ENCODE assay signal across 13 cellular contexts in genomic region chr9:137722481-137722880, GRCh38.
DNase-seq lines count a peak whose midpoint lies in the region; ATAC-seq lines count a peak whose summit lies in the region.
"Had no signal": no experiment of that assay in that cellular context is flagged by ENCODE, and none has a peak within 500 bp of the region (broad histone marks: within the 10 kb centered on the region; RNA-seq: fewer than 3 reads in every experiment).

No MANE protein-coding gene starts in this region.

- H3K9me3 Mint-ChIP-seq in activated naive CD4-positive, alpha-beta T cell treated with anti-CD3 and anti-CD28 coated beads, Interleukin-2, amount 50 U/mL, for 24 hours: peaks cover 12% of the 10 kb centered on the region
- H3K9me3 Mint-ChIP-seq in memory B cell: peaks cover 7% of the 10 kb centered on the region
- peaks cover 18% of the 10 kb centered on the region for H3K9me3 Mint-ChIP-seq in stimulated activated naive CD8-positive, alpha-beta T cell treated with anti-CD3 and anti-CD28 coated beads, Interleukin-15, Interleukin-2, amounts not matched to agents 100 ng/mL and 50 ng/mL, for 24 hours

- peak overlapping the region; percentile 31 for H3K4me3 Mint-ChIP-seq in activated naive CD4-positive, alpha-beta T cell treated with anti-CD3 and anti-CD28 coated beads, Interleukin-2, amount 50 U/mL, for 24 hours
- peak overlapping the region; percentile 68 for H3K4me3 Mint-ChIP-seq in memory B cell
- peak overlapping the region; percentile 58 for H3K4me3 Mint-ChIP-seq in stimulated activated naive CD8-positive, alpha-beta T cell treated with anti-CD3 and anti-CD28 coated beads, Interleukin-15, Interleukin-2, amounts not matched to agents 100 ng/mL and 50 ng/mL, for 24 hours

- H3K36me3 Mint-ChIP-seq in activated naive CD4-positive, alpha-beta T cell treated with anti-CD3 and anti-CD28 coated beads, Interleukin-2, amount 50 U/mL, for 24 hours: peaks cover 54% of the 10 kb centered on the region
- peaks cover 47% of the 10 kb centered on the region for H3K36me3 Mint-ChIP-seq in memory B cell
- peaks cover 76% of the 10 kb centered on the region for H3K36me3 Mint-ChIP-seq in stimulated activated naive CD8-positive, alpha-beta T cell treated with anti-CD3 and anti-CD28 coated beads, Interleukin-15, Interleukin-2, amounts not matched to agents 100 ng/mL and 50 ng/mL, for 24 hours (ENCODE audit: low read depth)

- peaks cover 55% of the 10 kb centered on the region for H3K4me1 Mint-ChIP-seq in activated naive CD4-positive, alpha-beta T cell treated with anti-CD3 and anti-CD28 coated beads, Interleukin-2, amount 50 U/mL, for 24 hours
- peaks cover 27% of the 10 kb centered on the region for H3K4me1 Mint-ChIP-seq in memory B cell
- H3K4me1 Mint-ChIP-seq in stimulated activated naive CD8-positive, alpha-beta T cell treated with anti-CD3 and anti-CD28 coated beads, Interleukin-15, Interleukin-2, amounts not matched to agents 100 ng/mL and 50 ng/mL, for 24 hours (ENCODE audit: low read depth): peaks cover 31% of the 10 kb centered on the region

- ATAC-seq in memory B cell (ENCODE audit: low read depth): no peak

- no peaks in the 10 kb centered on the region for H3K27me3 Mint-ChIP-seq in activated naive CD4-positive, alpha-beta T cell treated with anti-CD3 and anti-CD28 coated beads, Interleukin-2, amount 50 U/mL, for 24 hours
- H3K27me3 Mint-ChIP-seq in memory B cell: no peaks in the 10 kb centered on the region
- H3K27me3 Mint-ChIP-seq in stimulated activated naive CD8-positive, alpha-beta T cell treated with anti-CD3 and anti-CD28 coated beads, Interleukin-15, Interleukin-2, amounts not matched to agents 100 ng/mL and 50 ng/mL, for 24 hours: no peaks in the 10 kb centered on the region

- DNase-seq in activated CD4-positive, alpha-beta T cell treated with anti-CD3 and anti-CD28 coated beads, Interleukin-2, amount 50 U/mL, for 1 hour: peak; percentile 30
- DNase-seq in activated CD4-positive, alpha-beta T cell treated with anti-CD3 and anti-CD28 coated beads for 1 hour: no peak
- DNase-seq in memory B cell (ENCODE audit: low spot score in 2 of 2) (no peak), NCI-H526 (lab: John Stamatoyannopoulos, UW) (no peak), AG20443 (ENCODE audit: low spot score) (no peak), NCI-H146 (lab: John Stamatoyannopoulos, UW) (no peak)
- DNase-seq: DMS 273 treated with DMSO at 0.1 percent for 48 hours; NCI-H510A; SHP77 treated with DMSO at 0.1 percent for 48 hours; stimulated activated CD4-positive, alpha-beta T cell treated with anti-CD3 and anti-CD28 coated beads, Interleukin-12 subunit alpha, Interleukin-12 subunit beta, amount 100 ng/mL, for 4 hours; WERI-Rb-1 had no signal

- peak overlapping the region; percentile 98 for H3K27ac Mint-ChIP-seq in activated naive CD4-positive, alpha-beta T cell treated with anti-CD3 and anti-CD28 coated beads, Interleukin-2, amount 50 U/mL, for 24 hours
- H3K27ac Mint-ChIP-seq in memory B cell: peak overlapping the region; percentile 94
- peak overlapping the region; percentile 86 for H3K27ac Mint-ChIP-seq in stimulated activated naive CD8-positive, alpha-beta T cell treated with anti-CD3 and anti-CD28 coated beads, Interleukin-15, Interleukin-2, amounts not matched to agents 100 ng/mL and 50 ng/mL, for 24 hours
